In the genomic region with DNA sequence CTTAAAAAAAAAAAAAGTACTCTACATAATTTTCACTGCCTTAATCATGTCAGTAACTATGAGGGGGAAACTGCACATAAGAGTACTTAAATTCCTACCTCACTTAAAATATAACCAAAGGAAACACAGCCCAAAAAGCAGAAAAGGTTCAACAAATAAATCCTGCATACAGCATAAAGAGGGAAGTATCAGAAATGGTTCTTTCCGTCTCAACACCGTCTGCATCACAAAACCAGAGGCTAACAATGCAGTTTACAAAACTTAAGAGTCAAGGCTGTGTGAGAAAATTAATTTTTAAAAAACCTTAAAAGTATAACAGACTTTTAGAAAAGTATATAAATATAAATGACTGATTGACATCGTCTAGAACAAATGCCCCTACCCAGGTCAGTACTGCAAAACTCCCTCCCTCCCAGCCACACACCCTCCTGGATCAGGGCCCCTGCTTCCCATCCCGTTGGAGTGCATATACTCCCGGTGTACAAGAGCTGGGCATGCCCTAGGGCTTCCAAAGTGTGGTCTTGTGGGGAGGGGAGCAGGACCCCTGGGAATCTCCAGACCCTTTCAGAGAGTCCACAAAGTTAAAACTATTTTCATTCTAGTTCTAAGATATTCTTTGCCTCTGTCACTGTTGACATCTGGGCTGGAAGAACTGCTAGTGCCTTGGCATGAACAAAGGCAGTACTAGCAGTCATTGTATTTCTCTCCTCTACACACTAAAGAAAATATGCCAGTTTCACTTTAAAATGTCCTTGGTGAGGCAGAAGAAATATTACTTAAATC, we compare ENCODE assay signal across 1 cellular context.
TF ChIP-seq lines count a peak whose summit lies in the region.

No MANE protein-coding gene starts in this region.

TF ChIP-seq in GM23338, 12 proteins besides CTCF, POLR2A, EP300 and RAD21:
- TF ChIP-seq, protein P1, sequence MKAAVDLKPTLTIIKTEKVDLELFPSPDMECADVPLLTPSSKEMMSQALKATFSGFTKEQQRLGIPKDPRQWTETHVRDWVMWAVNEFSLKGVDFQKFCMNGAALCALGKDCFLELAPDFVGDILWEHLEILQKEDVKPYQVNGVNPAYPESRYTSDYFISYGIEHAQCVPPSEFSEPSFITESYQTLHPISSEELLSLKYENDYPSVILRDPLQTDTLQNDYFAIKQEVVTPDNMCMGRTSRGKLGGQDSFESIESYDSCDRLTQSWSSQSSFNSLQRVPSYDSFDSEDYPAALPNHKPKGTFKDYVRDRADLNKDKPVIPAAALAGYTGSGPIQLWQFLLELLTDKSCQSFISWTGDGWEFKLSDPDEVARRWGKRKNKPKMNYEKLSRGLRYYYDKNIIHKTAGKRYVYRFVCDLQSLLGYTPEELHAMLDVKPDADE (IDR thresholded peaks at IDR 0.05), result no peak
- TF ChIP-seq JUNB (IDR thresholded peaks at IDR 0.05; ENCODE audit: unreplicated experiment) (no peak), ZNF331 (CRISPR knock-in tag; IDR thresholded peaks at IDR 0.05; ENCODE audit: low read depth) (no peak), POLR2AphosphoS5 (IDR thresholded peaks at IDR 0.05; ENCODE audit: low read depth) (no peak), ZNF114 (CRISPR knock-in tag; IDR thresholded peaks at IDR 0.05) (no peak), NANOG (IDR thresholded peaks at IDR 0.05; ENCODE audit: borderline replicate concordance) (no peak), CREB1 (CRISPR knock-in tag; IDR thresholded peaks at IDR 0.05; ENCODE audit: low read depth) (no peak), STAT1 (IDR thresholded peaks at IDR 0.05; ENCODE audit: unreplicated experiment) (no peak), EZH2phosphoT487 (IDR thresholded peaks at IDR 0.05; ENCODE audit: unreplicated experiment) (no peak), EZH2 (IDR thresholded peaks at IDR 0.05; ENCODE audit: low read depth, unreplicated experiment) (no peak)
- TF ChIP-seq, protein P2, sequence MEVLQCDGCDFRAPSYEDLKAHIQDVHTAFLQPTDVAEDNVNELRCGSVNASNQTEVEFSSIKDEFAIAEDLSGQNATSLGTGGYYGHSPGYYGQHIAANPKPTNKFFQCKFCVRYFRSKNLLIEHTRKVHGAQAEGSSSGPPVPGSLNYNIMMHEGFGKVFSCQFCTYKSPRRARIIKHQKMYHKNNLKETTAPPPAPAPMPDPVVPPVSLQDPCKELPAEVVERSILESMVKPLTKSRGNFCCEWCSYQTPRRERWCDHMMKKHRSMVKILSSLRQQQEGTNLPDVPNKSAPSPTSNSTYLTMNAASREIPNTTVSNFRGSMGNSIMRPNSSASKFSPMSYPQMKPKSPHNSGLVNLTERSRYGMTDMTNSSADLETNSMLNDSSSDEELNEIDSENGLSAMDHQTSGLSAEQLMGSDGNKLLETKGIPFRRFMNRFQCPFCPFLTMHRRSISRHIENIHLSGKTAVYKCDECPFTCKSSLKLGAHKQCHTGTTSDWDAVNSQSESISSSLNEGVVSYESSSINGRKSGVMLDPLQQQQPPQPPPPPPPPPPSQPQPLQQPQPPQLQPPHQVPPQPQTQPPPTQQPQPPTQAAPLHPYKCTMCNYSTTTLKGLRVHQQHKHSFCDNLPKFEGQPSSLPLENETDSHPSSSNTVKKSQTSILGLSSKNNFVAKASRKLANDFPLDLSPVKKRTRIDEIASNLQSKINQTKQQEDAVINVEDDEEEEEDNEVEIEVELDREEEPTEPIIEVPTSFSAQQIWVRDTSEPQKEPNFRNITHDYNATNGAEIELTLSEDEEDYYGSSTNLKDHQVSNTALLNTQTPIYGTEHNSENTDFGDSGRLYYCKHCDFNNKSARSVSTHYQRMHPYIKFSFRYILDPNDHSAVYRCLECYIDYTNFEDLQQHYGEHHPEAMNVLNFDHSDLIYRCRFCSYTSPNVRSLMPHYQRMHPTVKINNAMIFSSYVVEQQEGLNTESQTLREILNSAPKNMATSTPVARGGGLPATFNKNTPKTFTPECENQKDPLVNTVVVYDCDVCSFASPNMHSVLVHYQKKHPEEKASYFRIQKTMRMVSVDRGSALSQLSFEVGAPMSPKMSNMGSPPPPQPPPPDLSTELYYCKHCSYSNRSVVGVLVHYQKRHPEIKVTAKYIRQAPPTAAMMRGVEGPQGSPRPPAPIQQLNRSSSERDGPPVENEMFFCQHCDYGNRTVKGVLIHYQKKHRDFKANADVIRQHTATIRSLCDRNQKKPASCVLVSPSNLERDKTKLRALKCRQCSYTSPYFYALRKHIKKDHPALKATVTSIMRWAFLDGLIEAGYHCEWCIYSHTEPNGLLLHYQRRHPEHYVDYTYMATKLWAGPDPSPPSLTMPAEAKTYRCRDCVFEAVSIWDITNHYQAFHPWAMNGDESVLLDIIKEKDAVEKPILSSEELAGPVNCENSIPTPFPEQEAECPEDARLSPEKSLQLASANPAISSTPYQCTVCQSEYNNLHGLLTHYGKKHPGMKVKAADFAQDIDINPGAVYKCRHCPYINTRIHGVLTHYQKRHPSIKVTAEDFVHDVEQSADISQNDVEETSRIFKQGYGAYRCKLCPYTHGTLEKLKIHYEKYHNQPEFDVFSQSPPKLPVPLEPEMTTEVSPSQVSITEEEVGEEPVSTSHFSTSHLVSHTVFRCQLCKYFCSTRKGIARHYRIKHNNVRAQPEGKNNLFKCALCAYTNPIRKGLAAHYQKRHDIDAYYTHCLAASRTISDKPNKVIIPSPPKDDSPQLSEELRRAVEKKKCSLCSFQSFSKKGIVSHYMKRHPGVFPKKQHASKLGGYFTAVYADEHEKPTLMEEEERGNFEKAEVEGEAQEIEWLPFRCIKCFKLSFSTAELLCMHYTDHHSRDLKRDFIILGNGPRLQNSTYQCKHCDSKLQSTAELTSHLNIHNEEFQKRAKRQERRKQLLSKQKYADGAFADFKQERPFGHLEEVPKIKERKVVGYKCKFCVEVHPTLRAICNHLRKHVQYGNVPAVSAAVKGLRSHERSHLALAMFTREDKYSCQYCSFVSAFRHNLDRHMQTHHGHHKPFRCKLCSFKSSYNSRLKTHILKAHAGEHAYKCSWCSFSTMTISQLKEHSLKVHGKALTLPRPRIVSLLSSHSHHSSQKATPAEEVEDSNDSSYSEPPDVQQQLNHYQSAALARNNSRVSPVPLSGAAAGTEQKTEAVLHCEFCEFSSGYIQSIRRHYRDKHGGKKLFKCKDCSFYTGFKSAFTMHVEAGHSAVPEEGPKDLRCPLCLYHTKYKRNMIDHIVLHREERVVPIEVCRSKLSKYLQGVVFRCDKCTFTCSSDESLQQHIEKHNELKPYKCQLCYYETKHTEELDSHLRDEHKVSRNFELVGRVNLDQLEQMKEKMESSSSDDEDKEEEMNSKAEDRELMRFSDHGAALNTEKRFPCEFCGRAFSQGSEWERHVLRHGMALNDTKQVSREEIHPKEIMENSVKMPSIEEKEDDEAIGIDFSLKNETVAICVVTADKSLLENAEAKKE (CRISPR knock-in tag; IDR thresholded peaks at IDR 0.05), result no peak
- TF ChIP-seq, protein P3, sequence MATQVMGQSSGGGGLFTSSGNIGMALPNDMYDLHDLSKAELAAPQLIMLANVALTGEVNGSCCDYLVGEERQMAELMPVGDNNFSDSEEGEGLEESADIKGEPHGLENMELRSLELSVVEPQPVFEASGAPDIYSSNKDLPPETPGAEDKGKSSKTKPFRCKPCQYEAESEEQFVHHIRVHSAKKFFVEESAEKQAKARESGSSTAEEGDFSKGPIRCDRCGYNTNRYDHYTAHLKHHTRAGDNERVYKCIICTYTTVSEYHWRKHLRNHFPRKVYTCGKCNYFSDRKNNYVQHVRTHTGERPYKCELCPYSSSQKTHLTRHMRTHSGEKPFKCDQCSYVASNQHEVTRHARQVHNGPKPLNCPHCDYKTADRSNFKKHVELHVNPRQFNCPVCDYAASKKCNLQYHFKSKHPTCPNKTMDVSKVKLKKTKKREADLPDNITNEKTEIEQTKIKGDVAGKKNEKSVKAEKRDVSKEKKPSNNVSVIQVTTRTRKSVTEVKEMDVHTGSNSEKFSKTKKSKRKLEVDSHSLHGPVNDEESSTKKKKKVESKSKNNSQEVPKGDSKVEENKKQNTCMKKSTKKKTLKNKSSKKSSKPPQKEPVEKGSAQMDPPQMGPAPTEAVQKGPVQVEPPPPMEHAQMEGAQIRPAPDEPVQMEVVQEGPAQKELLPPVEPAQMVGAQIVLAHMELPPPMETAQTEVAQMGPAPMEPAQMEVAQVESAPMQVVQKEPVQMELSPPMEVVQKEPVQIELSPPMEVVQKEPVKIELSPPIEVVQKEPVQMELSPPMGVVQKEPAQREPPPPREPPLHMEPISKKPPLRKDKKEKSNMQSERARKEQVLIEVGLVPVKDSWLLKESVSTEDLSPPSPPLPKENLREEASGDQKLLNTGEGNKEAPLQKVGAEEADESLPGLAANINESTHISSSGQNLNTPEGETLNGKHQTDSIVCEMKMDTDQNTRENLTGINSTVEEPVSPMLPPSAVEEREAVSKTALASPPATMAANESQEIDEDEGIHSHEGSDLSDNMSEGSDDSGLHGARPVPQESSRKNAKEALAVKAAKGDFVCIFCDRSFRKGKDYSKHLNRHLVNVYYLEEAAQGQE (IDR thresholded peaks at IDR 0.05; ENCODE audit: unreplicated experiment), result no peak
TF ChIP-seq in GM23338: peak in this region for 0.
